ENCODE assay signal across 13 cellular contexts in the genomic region with DNA sequence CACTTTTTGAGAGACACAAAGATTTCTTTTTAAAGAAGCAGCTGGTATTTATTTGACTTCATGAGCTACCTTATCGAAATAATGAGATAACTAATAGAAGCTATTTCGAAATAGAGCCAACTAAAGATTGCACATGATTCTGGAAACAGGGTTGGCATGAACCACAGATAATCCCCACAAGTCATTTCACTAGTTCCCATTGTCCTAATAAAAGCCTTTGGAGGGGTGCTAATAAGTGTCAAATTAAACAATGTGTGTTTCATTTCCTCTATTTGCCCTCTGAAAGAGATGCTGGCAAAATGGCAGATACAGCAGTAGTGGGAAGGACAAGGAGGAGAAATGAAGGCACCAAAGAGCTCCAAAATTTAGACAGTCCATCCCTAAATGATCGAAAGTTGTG.
DNase-seq lines count a peak whose midpoint lies in the region; ATAC-seq, FAIRE-seq and TF ChIP-seq lines count a peak whose summit lies in the region.
"Had no signal": no experiment of that assay in that cellular context is flagged by ENCODE, and none has a peak within 500 bp of the region (broad histone marks: within the 10 kb centered on the region; RNA-seq: fewer than 3 reads in every experiment).

No MANE protein-coding gene starts in this region.

- no peaks in the 10 kb centered on the region for H3K79me2 ChIP-seq in HepG2 (ENCODE audit: insufficient read depth, low read length)

- H4K8ac ChIP-seq in mesenchymal stem cell (ENCODE audit: low read length) = no peak overlapping the region

- no peak for TF ChIP-seq POLR2A in right lobe of liver (IDR thresholded peaks at IDR 0.05)
- TF ChIP-seq POLR2A in HepG2 (IDR thresholded peaks at IDR 0.05; ENCODE audit: insufficient read depth in 1 of 2, low read depth in 2 of 2, low read length in 2 of 2) = no peak

- H2BK5ac ChIP-seq in mesenchymal stem cell (ENCODE audit: low read depth, low read length, poor library complexity, severe bottlenecking) = no peak overlapping the region

- H3K18ac ChIP-seq in mesenchymal stem cell (ENCODE audit: low read depth in 1 of 2, low read length in 2 of 2) = no peak overlapping the region

- no peaks in the 10 kb centered on the region for H3K27me3 ChIP-seq in right lobe of liver
- peaks cover 0 to 3% of the 10 kb centered on the region in 2 experiments; a peak in 2 of 5 replicates for H3K27me3 ChIP-seq in HepG2 (ENCODE audit: control insufficient read depth in 1 of 2, insufficient read depth in 2 of 2, low read length in 2 of 2)
- no peaks in the 10 kb centered on the region for H3K27me3 ChIP-seq in adipocyte (replicated peaks; ENCODE audit: control insufficient read depth, insufficient read depth, low read length)
- H3K27me3 ChIP-seq in mesenchymal stem cell (ENCODE audit: control insufficient read depth in 1 of 2, insufficient read depth in 1 of 2, low read length in 2 of 2) = no peaks in the 10 kb centered on the region
- H3K27me3 ChIP-seq in brain microvascular endothelial cell (replicated peaks) = no peaks in the 10 kb centered on the region

- intact Hi-C loops in right lobe of liver (cut with DNase I) (no loop called here), HepG2 (cut with micrococcal nuclease; ENCODE audit: unreplicated experiment) (no loop called here)

- H3K9ac ChIP-seq in HepG2 (ENCODE audit: insufficient read depth, low read depth, low read length) = no peak overlapping the region
- peak overlapping the region; percentile 28 for H3K9ac ChIP-seq in adipocyte (ENCODE audit: low read length)
- peak overlapping the region; percentile 83 for H3K9ac ChIP-seq in mesenchymal stem cell (ENCODE audit: low read length)
- H3K9ac ChIP-seq: KMS-11 had no signal

- TF ChIP-seq EP300 in HepG2 (IDR thresholded peaks at IDR 0.05; ENCODE audit: low read depth in 2 of 2, low read length in 2 of 2) (no peak), HepG2 (CRISPR knock-in tag; IDR thresholded peaks at IDR 0.05; ENCODE audit: borderline replicate concordance) (no peak)

- no peak overlapping the region for H3K4ac ChIP-seq in mesenchymal stem cell (ENCODE audit: low read depth in 1 of 2, low read length in 2 of 2)

- H2BK15ac ChIP-seq in mesenchymal stem cell (ENCODE audit: low read depth, poor library complexity, severe bottlenecking) = no peak overlapping the region

- no peaks in the 10 kb centered on the region for H4K20me1 ChIP-seq in HepG2 (ENCODE audit: insufficient read depth, low read length)

- no peak overlapping the region for H2AK5ac ChIP-seq in mesenchymal stem cell (ENCODE audit: low read length, severe bottlenecking)

- no peak overlapping the region for H2BK12ac ChIP-seq in mesenchymal stem cell (ENCODE audit: low read length in 2 of 2)

- no peak for TF ChIP-seq RAD21 in HepG2 (CRISPR knock-in tag; IDR thresholded peaks at IDR 0.05)

- H3K79me1 ChIP-seq in mesenchymal stem cell (replicated peaks; ENCODE audit: low read length, poor library complexity, severe bottlenecking) = no peaks in the 10 kb centered on the region

- WGBS in right lobe of liver (ENCODE audit: insufficient coverage, low coverage, low lambda C conversion rate, missing lambda C conversion rate) = 51% methylated on average over 3 of the region's 3 CpGs
- 2% methylated on average over 3 of the region's 3 CpGs for WGBS in HepG2 (ENCODE audit: low lambda C conversion rate)
- 100% methylated on average over 3 of the region's 3 CpGs for WGBS in mesenchymal stem cell

- no peak overlapping the region for H3K4me3 ChIP-seq in right lobe of liver
- no peak overlapping the region for H3K4me3 ChIP-seq in HepG2 (replicated peaks in 1 of 3; ENCODE audit: insufficient read depth in 1 of 3, low read depth in 2 of 3, low read length in 3 of 3)
- no peak overlapping the region for H3K4me3 ChIP-seq in adipocyte (ENCODE audit: low read length)
- no peak overlapping the region for H3K4me3 ChIP-seq in mesenchymal stem cell (ENCODE audit: insufficient read depth in 1 of 2, low read depth in 1 of 2, low read length in 2 of 2)
- no peak overlapping the region for H3K4me3 ChIP-seq in brain microvascular endothelial cell (ENCODE audit: low read depth, low read length)
- H3K4me3 ChIP-seq: psoas muscle had no signal

- H3K9me3 ChIP-seq in right lobe of liver = no peaks in the 10 kb centered on the region
- H3K9me3 ChIP-seq in HepG2 (ENCODE audit: low read length) = no peaks in the 10 kb centered on the region
- H3K9me3 ChIP-seq in adipocyte (ENCODE audit: control insufficient read depth, low read length) = no peaks in the 10 kb centered on the region
- no peaks in the 10 kb centered on the region for H3K9me3 ChIP-seq in mesenchymal stem cell (ENCODE audit: control insufficient read depth, low read length)
- H3K9me3 ChIP-seq: psoas muscle had no signal

- no peak overlapping the region for H2AFZ ChIP-seq in HepG2 (ENCODE audit: low read length)
- no peak overlapping the region for H2AFZ ChIP-seq in mesenchymal stem cell (ENCODE audit: low read depth, low read length)

- no peak overlapping the region for H3K4me2 ChIP-seq in HepG2 (ENCODE audit: low read depth, low read length)
- no peak overlapping the region for H3K4me2 ChIP-seq in mesenchymal stem cell (ENCODE audit: low read length, poor library complexity, severe bottlenecking)
- H3K4me2 ChIP-seq: KMS-11 had no signal

- no peak overlapping the region for H3K23ac ChIP-seq in mesenchymal stem cell (ENCODE audit: low read length in 2 of 2)

- TF ChIP-seq CTCF in right lobe of liver (IDR thresholded peaks at IDR 0.05) = no peak
- no peak for TF ChIP-seq CTCF in HepG2 (CRISPR knock-in tag; IDR thresholded peaks at IDR 0.05)
- TF ChIP-seq CTCF in brain microvascular endothelial cell (IDR thresholded peaks at IDR 0.05; ENCODE audit: low read depth, low read length, missing control alignments) = no peak

- H3K14ac ChIP-seq in mesenchymal stem cell (ENCODE audit: low read length in 2 of 2) = no peak overlapping the region

- DNase-seq in right lobe of liver (no peak), HepG2 (ENCODE audit: low spot score) (no peak), adipocyte (ENCODE audit: low read depth) (no peak), mesenchymal stem cell (no peak), brain microvascular endothelial cell (no peak), C1 segment of cervical spinal cord (lab: John Stamatoyannopoulos, UW) (no peak), DMS53 (lab: John Stamatoyannopoulos, UW) (no peak)
- DNase-seq: kidney glomerular epithelial cell, psoas muscle, WERI-Rb-1 had no signal

- no peak overlapping the region for H4K91ac ChIP-seq in mesenchymal stem cell (ENCODE audit: low read length)

- no TSS peak for BruUV-seq in HepG2 (replicated peaks; lab: Mats Ljungman, UMichigan)

- ATAC-seq in right lobe of liver (peak in 3 of 4 donors; percentile 23 to 36 (median 29)), HepG2 (no peak), HG03460 (IDR thresholded peaks at IDR 0.05; ENCODE audit: unreplicated experiment) (no peak)
- ATAC-seq: psoas muscle had no signal

- in situ Hi-C loops in HepG2 (cut with HindIII; ENCODE audit: extremely low pct_ligation_motif_present, low pct_unique_long_range_greater_than_20kb) = no loop called here
- in situ Hi-C loops in brain microvascular endothelial cell (cut with HindIII; ENCODE audit: low pct_ligation_motif_present, low sequenced_read_pairs) = no loop called here

- H3K36me3 ChIP-seq in right lobe of liver (no peaks in the 10 kb centered on the region), HepG2 (replicated peaks in 1 of 2; ENCODE audit: control insufficient read depth in 1 of 2, insufficient read depth in 2 of 2, low read length in 2 of 2) (no peaks in the 10 kb centered on the region), adipocyte (ENCODE audit: control insufficient read depth, insufficient read depth, low read length, severe bottlenecking) (no peaks in the 10 kb centered on the region), mesenchymal stem cell (ENCODE audit: control insufficient read depth in 1 of 2, insufficient read depth in 2 of 2, low read depth in 1 of 2, low read length in 2 of 2) (no peaks in the 10 kb centered on the region), brain microvascular endothelial cell (replicated peaks) (no peaks in the 10 kb centered on the region)
- H3K36me3 ChIP-seq: WERI-Rb-1 had no signal

- H3K4me1 ChIP-seq in right lobe of liver (peaks cover 0 to 4% (median 0%) of the 10 kb centered on the region in 4 donors), HepG2 (ENCODE audit: insufficient read depth, low read length) (no peaks in the 10 kb centered on the region), adipocyte (ENCODE audit: control insufficient read depth, insufficient read depth, low read length) (peaks cover 62% of the 10 kb centered on the region), mesenchymal stem cell (ENCODE audit: control insufficient read depth, insufficient read depth, low read depth, low read length) (peaks cover 7% of the 10 kb centered on the region)
- H3K4me1 ChIP-seq: psoas muscle had no signal

- POLR2A ChIA-PET in HepG2 (lab: Yijun Ruan, JAX) = no interaction called here

- FAIRE-seq in HepG2 (lab: Jason Lieb, UNC) = no peak

- H3K27ac ChIP-seq in right lobe of liver (no peak overlapping the region), HepG2 (ENCODE audit: extremely low read length, insufficient read depth, low read length) (no peak overlapping the region), mesenchymal stem cell (ENCODE audit: low read length, poor library complexity, severe bottlenecking) (no peak overlapping the region), brain microvascular endothelial cell (no peak overlapping the region)
- H3K27ac ChIP-seq: epithelial cell of prostate, KMS-11, psoas muscle, WERI-Rb-1 had no signal

- H2BK120ac ChIP-seq in mesenchymal stem cell (ENCODE audit: low read depth, low read length) = no peak overlapping the region

- CTCF ChIA-PET in HepG2 (lab: Yijun Ruan, JAX; ENCODE audit: low intra/inter-chr PET ratio, low total read pairs) = no interaction called here

TF ChIP-seq in HepG2, 621 proteins besides CTCF, POLR2A, EP300 and RAD21 (continues in another document):
- no peak for TF ChIP-seq ARNTL (CRISPR knock-in tag; IDR thresholded peaks at IDR 0.05)
- no peak for TF ChIP-seq ZBTB1 (CRISPR knock-in tag; IDR thresholded peaks at IDR 0.05; ENCODE audit: borderline replicate concordance)
- no peak for TF ChIP-seq MXD4 (CRISPR knock-in tag; IDR thresholded peaks at IDR 0.05)
- TF ChIP-seq, protein P1, sequence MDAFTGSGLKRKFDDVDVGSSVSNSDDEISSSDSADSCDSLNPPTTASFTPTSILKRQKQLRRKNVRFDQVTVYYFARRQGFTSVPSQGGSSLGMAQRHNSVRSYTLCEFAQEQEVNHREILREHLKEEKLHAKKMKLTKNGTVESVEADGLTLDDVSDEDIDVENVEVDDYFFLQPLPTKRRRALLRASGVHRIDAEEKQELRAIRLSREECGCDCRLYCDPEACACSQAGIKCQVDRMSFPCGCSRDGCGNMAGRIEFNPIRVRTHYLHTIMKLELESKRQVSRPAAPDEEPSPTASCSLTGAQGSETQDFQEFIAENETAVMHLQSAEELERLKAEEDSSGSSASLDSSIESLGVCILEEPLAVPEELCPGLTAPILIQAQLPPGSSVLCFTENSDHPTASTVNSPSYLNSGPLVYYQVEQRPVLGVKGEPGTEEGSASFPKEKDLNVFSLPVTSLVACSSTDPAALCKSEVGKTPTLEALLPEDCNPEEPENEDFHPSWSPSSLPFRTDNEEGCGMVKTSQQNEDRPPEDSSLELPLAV (CRISPR knock-in tag; conservative IDR thresholded peaks at IDR 0.05; ENCODE audit: low read depth) = no peak
- no peak for TF ChIP-seq ZNF121 (CRISPR knock-in tag; IDR thresholded peaks at IDR 0.05)

Comparison
In these comparisons a context has a peak if more than half of its experiments do, and no peak if none do; other contexts are left out.
1. ATAC-seq: peak in right lobe of liver (3 of 4); none in HepG2 (single experiment) and HG03460 (single experiment).